ENCODE assay signal across 11 cellular contexts in genomic region chr3:129673897-129674797, GRCh38.
A peak's percentile ranks its signal among the peaks of the same experiment; 100 is the strongest.
DNase-seq lines count a peak whose midpoint lies in the region; ATAC-seq and TF ChIP-seq lines count a peak whose summit lies in the region.
"Had no signal": no experiment of that assay in that cellular context is flagged by ENCODE, and none has a peak within 500 bp of the region (broad histone marks: within the 10 kb centered on the region; RNA-seq: fewer than 3 reads in every experiment).

No MANE protein-coding gene starts in this region.

- H3K9ac ChIP-seq in HCT116 (ENCODE audit: low read length) (no peak overlapping the region), colonic mucosa (ENCODE audit: low read depth in 2 of 2, low read length in 2 of 2) (no peak overlapping the region)

- no peak overlapping the region for H2AFZ ChIP-seq in HCT116 (ENCODE audit: low read depth, low read length, poor library complexity, severe bottlenecking)

- no peaks in the 10 kb centered on the region for H3K27me3 ChIP-seq in HCT116 (ENCODE audit: insufficient read depth, low read length)
- no peaks in the 10 kb centered on the region for H3K27me3 ChIP-seq in colonic mucosa

- POLR2A ChIA-PET in HCT116 (lab: Charles Lee) = no interaction called here

- H3K4me3 ChIP-seq in HCT116 (replicated peaks in 1 of 2; ENCODE audit: low read depth in 1 of 2, low read length in 2 of 2) (no peak overlapping the region), colonic mucosa (no peak overlapping the region), mucosa of descending colon (no peak overlapping the region)

- intact Hi-C loops in HCT116 (cut with micrococcal nuclease) = no loop called here
- intact Hi-C loops in colonic mucosa (cut with DNase I) = no loop called here
- intact Hi-C loops in mucosa of descending colon (cut with DNase I, micrococcal nuclease) = no loop called here

- no peaks in the 10 kb centered on the region for H4K20me1 ChIP-seq in HCT116 (ENCODE audit: insufficient read depth)

- H3K79me2 ChIP-seq in HCT116 (ENCODE audit: insufficient read depth, low read length) = no peaks in the 10 kb centered on the region

- H3K4me1 ChIP-seq in HCT116 (ENCODE audit: control insufficient read depth in 1 of 2, insufficient read depth in 2 of 2, low read length in 2 of 2) (peaks cover 0 to 5% of the 10 kb centered on the region in 2 experiments; a peak in 3 of 4 replicates), colonic mucosa (peaks cover 3% of the 10 kb centered on the region), mucosa of descending colon (ENCODE audit: low read depth) (peaks cover 20% of the 10 kb centered on the region)

- TF ChIP-seq POLR2A in HCT116 (IDR thresholded peaks at IDR 0.05; ENCODE audit: borderline replicate concordance, extremely low read depth, insufficient read depth, insufficient read length) = no peak

- no peak for TF ChIP-seq RAD21 in HCT116 (IDR thresholded peaks at IDR 0.05; ENCODE audit: low read depth)

- H3K9me2 ChIP-seq in HCT116 (ENCODE audit: insufficient read depth) = no peaks in the 10 kb centered on the region

- H3K9me3 ChIP-seq in HCT116 (ENCODE audit: control insufficient read depth in 1 of 2, insufficient read depth in 1 of 2, low read depth in 1 of 2, low read length in 2 of 2) (no peaks in the 10 kb centered on the region), colonic mucosa (no peaks in the 10 kb centered on the region), mucosa of descending colon (no peaks in the 10 kb centered on the region)

- no TSS peak for BruUV-seq in HCT116 (replicated peaks; lab: Mats Ljungman, UMichigan)

- RAD21 ChIA-PET in HCT116 (lab: Charles Lee; ENCODE audit: low non-redundant PET in 1 of 2, low total read pairs in 2 of 2, uncharacterized antibody in 2 of 2, unreplicated experiment in 2 of 2) = no interaction called here

- DNase-seq in HCT116 (ENCODE audit: low read depth, low spot score) (no peak), colonic mucosa (no peak), mucosa of descending colon (peak in 1 of 3 donors; percentile 7), KG1 (lab: John Stamatoyannopoulos, UW) (no peak), NCI-H226 (no peak)
- DNase-seq in stimulated activated CD4-positive, alpha-beta T cell treated with anti-CD3 and anti-CD28 coated beads, Interleukin-12 subunit alpha, Interleukin-12 subunit beta, amount 100 ng/mL, for 4 hours = no peak
- DNase-seq in activated naive CD4-positive, alpha-beta T cell treated with anti-CD3 and anti-CD28 coated beads, Interleukin-2, amount 50 U/mL, for 16 hours = no peak
- DNase-seq: activated naive CD4-positive, alpha-beta T cell treated with anti-CD3 and anti-CD28 coated beads for 36 hours; GF-D8; kidney had no signal

- H3K27ac ChIP-seq in 22Rv1 (peak overlapping the region; percentile 20), HCT116 (ENCODE audit: low read depth, low read length) (no peak overlapping the region), colonic mucosa (peak overlapping the region; percentile 69)

- H3K4me2 ChIP-seq in HCT116 (ENCODE audit: low read length) = 0 out of 2 replicates have a peak overlapping the region, but pooled peaks have one; percentile 7

- CTCF ChIA-PET in HCT116 (lab: Charles Lee) = no interaction called here

- ATAC-seq in HCT116 (no peak), mucosa of descending colon (peak; percentile 89)

- no peak for TF ChIP-seq CTCF in 22Rv1 (IDR thresholded peaks at IDR 0.05)
- TF ChIP-seq CTCF in HCT116 (IDR thresholded peaks at IDR 0.05 in 2 of 3, conservative IDR thresholded peaks at IDR 0.05 in 1 of 3; ENCODE audit: borderline replicate concordance in 1 of 3, insufficient read depth in 1 of 3, low read depth in 2 of 3, low read length in 2 of 3) = no peak
- no peak for TF ChIP-seq CTCF in colonic mucosa (IDR thresholded peaks at IDR 0.05)
- TF ChIP-seq CTCF in mucosa of descending colon (IDR thresholded peaks at IDR 0.05) = no peak

- H3K36me3 ChIP-seq in HCT116 (ENCODE audit: control insufficient read depth in 1 of 2, insufficient read depth in 2 of 2, low read length in 2 of 2) = no peaks in the 10 kb centered on the region
- H3K36me3 ChIP-seq in colonic mucosa = no peaks in the 10 kb centered on the region
- H3K36me3 ChIP-seq in mucosa of descending colon (ENCODE audit: low read depth) = no peaks in the 10 kb centered on the region

TF ChIP-seq in HCT116, 20 proteins besides CTCF, POLR2A, EP300 and RAD21:
- TF ChIP-seq ZFX (IDR thresholded peaks at IDR 0.05) (no peak), SP1 (IDR thresholded peaks at IDR 0.05; ENCODE audit: low read depth) (no peak), EZH2phosphoT487 (IDR thresholded peaks at IDR 0.05; ENCODE audit: borderline replicate concordance) (no peak), SRF (IDR thresholded peaks at IDR 0.05; ENCODE audit: low read depth) (no peak), ELF1 (IDR thresholded peaks at IDR 0.05; ENCODE audit: borderline replicate concordance, low read depth) (no peak), REST (IDR thresholded peaks at IDR 0.05; ENCODE audit: low read depth) (no peak), EGR1 (IDR thresholded peaks at IDR 0.05; ENCODE audit: low read depth) (no peak)
